ENCODE assay signal across 8 cellular contexts in genomic region chr14:76956253-76957090, GRCh38.
DNase-seq lines count a peak whose midpoint lies in the region.

No MANE protein-coding gene starts in this region.

- H3K27me3 Mint-ChIP-seq in activated naive CD4-positive, alpha-beta T cell treated with anti-CD3 and anti-CD28 coated beads, Interleukin-2, amount 10 ng/mL, durations not matched to agents 7 days and 5 days = no peaks in the 10 kb centered on the region

- peak overlapping the region; percentile 81 for H3K4me3 Mint-ChIP-seq in activated naive CD4-positive, alpha-beta T cell treated with anti-CD3 and anti-CD28 coated beads, Interleukin-2, amount 10 ng/mL, durations not matched to agents 7 days and 5 days

- no peaks in the 10 kb centered on the region for H3K9me3 Mint-ChIP-seq in activated naive CD4-positive, alpha-beta T cell treated with anti-CD3 and anti-CD28 coated beads, Interleukin-2, amount 10 ng/mL, durations not matched to agents 7 days and 5 days

- CTCF ChIA-PET in activated naive CD4-positive, alpha-beta T cell treated with anti-CD3 and anti-CD28 coated beads, Interleukin-2, amount 10 ng/mL, durations not matched to agents 7 days and 5 days (lab: Charles Lee) = interaction anchor here (0.9 to 8.7 kb wide), 11 partner anchors 9 to 112 kb away, joined by 3 to 55 read pairs (median 5); partner anchors contain the start of gene IRF2BPL

- peaks cover 88% of the 10 kb centered on the region for H3K4me1 Mint-ChIP-seq in activated naive CD4-positive, alpha-beta T cell treated with anti-CD3 and anti-CD28 coated beads, Interleukin-2, amount 10 ng/mL, durations not matched to agents 7 days and 5 days

- DNase-seq in DMS53 (lab: John Stamatoyannopoulos, UW) (peak; percentile 96), GOT3 (lab: John Stamatoyannopoulos, UW) (peak; percentile 48), NCI-H1048 (lab: John Stamatoyannopoulos, UW) (peak; percentile 43), SK-N-DZ (ENCODE audit: low spot score) (peak; percentile 89), germinal center (ENCODE audit: low spot score) (peak; percentile 55), occipital lobe (lab: John Stamatoyannopoulos, UW) (peak; percentile 87), superior temporal gyrus (ENCODE audit: extremely low spot score) (peak; percentile 94)
- DNase-seq in activated naive CD4-positive, alpha-beta T cell treated with anti-CD3 and anti-CD28 coated beads, Interleukin-2, amount 10 ng/mL, durations not matched to agents 7 days and 5 days = peak; percentile 92

- peak overlapping the region; percentile 98 for H3K27ac Mint-ChIP-seq in activated naive CD4-positive, alpha-beta T cell treated with anti-CD3 and anti-CD28 coated beads, Interleukin-2, amount 10 ng/mL, durations not matched to agents 7 days and 5 days

- H3K36me3 Mint-ChIP-seq in activated naive CD4-positive, alpha-beta T cell treated with anti-CD3 and anti-CD28 coated beads, Interleukin-2, amount 10 ng/mL, durations not matched to agents 7 days and 5 days = no peaks in the 10 kb centered on the region

Comparison
In these comparisons a context has a peak if more than half of its experiments do, and no peak if none do; other contexts are left out.
1. Peak in every context shown above with its lines: DNase-seq.
2. DNase-seq: peak in every context shown above with its lines; median percentile 96 in DMS53; 94 in superior temporal gyrus; 92 in activated naive CD4-positive, alpha-beta T cell treated with anti-CD3 and anti-CD28 coated beads, Interleukin-2, amount 10 ng/mL, durations not matched to agents 7 days and 5 days; 89 in SK-N-DZ; 87 in occipital lobe; 55 in germinal center; 48 in GOT3; 43 in NCI-H1048.